ENCODE assay signal across 14 cellular contexts in genomic region chr13:76331948-76332712, GRCh38.
DNase-seq lines count a peak whose midpoint lies in the region; ATAC-seq and TF ChIP-seq lines count a peak whose summit lies in the region.
"Had no signal": no experiment of that assay in that cellular context is flagged by ENCODE, and none has a peak within 500 bp of the region (broad histone marks: within the 10 kb centered on the region; RNA-seq: fewer than 3 reads in every experiment).

No MANE protein-coding gene starts in this region.

- CTCF ChIA-PET in activated naive CD4-positive, alpha-beta T cell treated with anti-CD3 and anti-CD28 coated beads, Interleukin-2, amount 10 ng/mL, durations not matched to agents 7 days and 5 days (lab: Charles Lee): no interaction called here
- CTCF ChIA-PET in activated naive CD4-positive, alpha-beta T cell treated with anti-CD3 and anti-CD28 coated beads for 36 hours (lab: Charles Lee): no interaction called here

- H3K4me1 ChIP-seq in hepatocyte (ENCODE audit: insufficient read depth): peaks cover 8% of the 10 kb centered on the region
- peaks cover 0 to 6% (median 2%) of the 10 kb centered on the region in 4 donors for H3K4me1 ChIP-seq in upper lobe of left lung

- no peaks in the 10 kb centered on the region for H3K27me3 Mint-ChIP-seq in activated naive CD4-positive, alpha-beta T cell treated with anti-CD3 and anti-CD28 coated beads, Interleukin-2, amount 10 ng/mL, durations not matched to agents 7 days and 5 days
- peaks cover 7% of the 10 kb centered on the region for H3K27me3 Mint-ChIP-seq in activated naive CD4-positive, alpha-beta T cell treated with anti-CD3 and anti-CD28 coated beads for 36 hours (ENCODE audit: low read depth)
- H3K27me3 Mint-ChIP-seq: activated CD4-positive, alpha-beta T cell treated with anti-CD3 and anti-CD28 coated beads for 36 hours had no signal

- H3K36me3 ChIP-seq in hepatocyte (replicated peaks; ENCODE audit: insufficient read depth, low read depth): no peaks in the 10 kb centered on the region
- H3K36me3 ChIP-seq in upper lobe of left lung: no peaks in the 10 kb centered on the region
- H3K36me3 ChIP-seq: tibial artery had no signal

- DNase-seq in activated naive CD4-positive, alpha-beta T cell treated with anti-CD3 and anti-CD28 coated beads, Interleukin-2, amount 10 ng/mL, durations not matched to agents 7 days and 5 days: no peak
- DNase-seq in activated naive CD4-positive, alpha-beta T cell treated with anti-CD3 and anti-CD28 coated beads for 36 hours: no peak
- DNase-seq in astrocyte of the cerebellum (ENCODE audit: low read depth) (peak; percentile 63), hepatocyte (ENCODE audit: low spot score) (no peak), upper lobe of left lung (no peak), Ammon's horn (ENCODE audit: low spot score) (no peak), foreskin fibroblast (no peak)
- DNase-seq: activated CD4-positive, alpha-beta T cell treated with anti-CD3 and anti-CD28 coated beads for 36 hours; activated naive CD8-positive, alpha-beta T cell treated with anti-CD3 and anti-CD28 coated beads, Interleukin-2, amount 10 ng/mL, durations not matched to agents 7 days and 5 days; HCEC 1CT; stimulated activated CD4-positive, alpha-beta T cell treated with anti-CD3 and anti-CD28 coated beads, Interleukin-1b, Interleukin-23, amount 100 ng/mL, for 48 hours; tibial artery had no signal

- no peaks in the 10 kb centered on the region for H3K9me3 Mint-ChIP-seq in activated naive CD4-positive, alpha-beta T cell treated with anti-CD3 and anti-CD28 coated beads, Interleukin-2, amount 10 ng/mL, durations not matched to agents 7 days and 5 days
- no peaks in the 10 kb centered on the region for H3K9me3 Mint-ChIP-seq in activated naive CD4-positive, alpha-beta T cell treated with anti-CD3 and anti-CD28 coated beads for 36 hours
- H3K9me3 Mint-ChIP-seq: activated naive CD8-positive, alpha-beta T cell treated with anti-CD3 and anti-CD28 coated beads, Interleukin-2, amount 10 ng/mL, durations not matched to agents 7 days and 5 days; T-helper 1 cell treated with Interleukin-12 subunit alpha and Interleukin-12 subunit beta and Interleukin-4 antibody, amounts not matched to agents 30 μg/mL and 1 μg/mL, for 36 hours had no signal

- H3K36me3 Mint-ChIP-seq in activated naive CD4-positive, alpha-beta T cell treated with anti-CD3 and anti-CD28 coated beads, Interleukin-2, amount 10 ng/mL, durations not matched to agents 7 days and 5 days: no peaks in the 10 kb centered on the region
- no peaks in the 10 kb centered on the region for H3K36me3 Mint-ChIP-seq in activated naive CD4-positive, alpha-beta T cell treated with anti-CD3 and anti-CD28 coated beads for 36 hours (ENCODE audit: low read depth)
- H3K36me3 Mint-ChIP-seq: activated naive CD8-positive, alpha-beta T cell treated with anti-CD3 and anti-CD28 coated beads, Interleukin-2, amount 10 ng/mL, durations not matched to agents 7 days and 5 days had no signal

- peak overlapping the region; percentile 13 for H3K27ac ChIP-seq in hepatocyte
- H3K27ac ChIP-seq in upper lobe of left lung: peak overlapping the region in 2 of 4 donors; percentile 11 to 35
- H3K27ac ChIP-seq: tibial artery had no signal

- no peak for TF ChIP-seq CTCF in astrocyte of the cerebellum (IDR thresholded peaks at IDR 0.05; ENCODE audit: low read depth, low read length, missing control alignments)
- no peak for TF ChIP-seq CTCF in hepatocyte (IDR thresholded peaks at IDR 0.05; ENCODE audit: poor library complexity)
- no peak for TF ChIP-seq CTCF in upper lobe of left lung (IDR thresholded peaks at IDR 0.05)
- TF ChIP-seq CTCF in foreskin fibroblast (IDR thresholded peaks at IDR 0.05; ENCODE audit: low read depth, low read length): no peak

- intact Hi-C loops in activated naive CD4-positive, alpha-beta T cell treated with anti-CD3 and anti-CD28 coated beads for 36 hours (cut with micrococcal nuclease): no loop called here

- H3K4me3 ChIP-seq in astrocyte of the cerebellum (ENCODE audit: low read depth, low read length): no peak overlapping the region
- no peak overlapping the region for H3K4me3 ChIP-seq in hepatocyte
- H3K4me3 ChIP-seq in upper lobe of left lung: no peak overlapping the region
- H3K4me3 ChIP-seq in foreskin fibroblast (ENCODE audit: low read depth in 1 of 2, low read length in 2 of 2): no peak overlapping the region
- H3K4me3 ChIP-seq: tibial artery had no signal

- H3K4me2 ChIP-seq in hepatocyte: no peak overlapping the region

- no peaks in the 10 kb centered on the region for H3K79me2 ChIP-seq in hepatocyte

- no peaks in the 10 kb centered on the region for H3K9me2 ChIP-seq in hepatocyte (replicated peaks; ENCODE audit: insufficient read depth)

- H3K27ac Mint-ChIP-seq in activated naive CD4-positive, alpha-beta T cell treated with anti-CD3 and anti-CD28 coated beads, Interleukin-2, amount 10 ng/mL, durations not matched to agents 7 days and 5 days: peak overlapping the region; percentile 8
- no peak overlapping the region for H3K27ac Mint-ChIP-seq in activated naive CD4-positive, alpha-beta T cell treated with anti-CD3 and anti-CD28 coated beads for 36 hours
- H3K27ac Mint-ChIP-seq: activated CD4-positive, alpha-beta T cell treated with anti-CD3 and anti-CD28 coated beads for 36 hours; activated naive CD8-positive, alpha-beta T cell treated with anti-CD3 and anti-CD28 coated beads, Interleukin-2, amount 10 ng/mL, durations not matched to agents 7 days and 5 days; T-helper 1 cell treated with Interleukin-12 subunit alpha and Interleukin-12 subunit beta and Interleukin-4 antibody, amounts not matched to agents 30 μg/mL and 1 μg/mL, for 36 hours had no signal

- no peak for TF ChIP-seq POLR2A in upper lobe of left lung (IDR thresholded peaks at IDR 0.05)

- peak overlapping the region; percentile 19 for H2AFZ ChIP-seq in hepatocyte

- TF ChIP-seq EP300 in upper lobe of left lung (IDR thresholded peaks at IDR 0.05): no peak

- H3K27me3 ChIP-seq in hepatocyte (no peaks in the 10 kb centered on the region), upper lobe of left lung (no peaks in the 10 kb centered on the region)
- H3K27me3 ChIP-seq: tibial artery had no signal

- ATAC-seq in upper lobe of left lung (ENCODE audit: low FRiP score in 2 of 2) (peak; percentile 23 to 51), GM21737 (IDR thresholded peaks at IDR 0.05; ENCODE audit: unreplicated experiment) (no peak)
- ATAC-seq: activated CD4-positive, alpha-beta T cell treated with anti-CD3 and anti-CD28 coated beads for 36 hours had no signal

- in situ Hi-C loops in astrocyte of the cerebellum (cut with HindIII; ENCODE audit: low sequenced_read_pairs): no loop called here

- whole genome bisulfite sequencing in hepatocyte (ENCODE audit: low lambda C conversion rate, missing lambda C conversion rate): 38% methylated on average over 1 of the region's 1 CpG
- WGBS in upper lobe of left lung, 2 donors: 13 to 17% methylated on average over 1 of the region's 1 CpG

- H3K4me1 Mint-ChIP-seq in activated naive CD4-positive, alpha-beta T cell treated with anti-CD3 and anti-CD28 coated beads, Interleukin-2, amount 10 ng/mL, durations not matched to agents 7 days and 5 days: no peaks in the 10 kb centered on the region
- no peaks in the 10 kb centered on the region for H3K4me1 Mint-ChIP-seq in activated naive CD4-positive, alpha-beta T cell treated with anti-CD3 and anti-CD28 coated beads for 36 hours (ENCODE audit: low read depth)
- H3K4me1 Mint-ChIP-seq: activated CD4-positive, alpha-beta T cell treated with anti-CD3 and anti-CD28 coated beads for 36 hours; activated naive CD8-positive, alpha-beta T cell treated with anti-CD3 and anti-CD28 coated beads, Interleukin-2, amount 10 ng/mL, durations not matched to agents 7 days and 5 days had no signal

- no peak overlapping the region for H3K4me3 Mint-ChIP-seq in activated naive CD4-positive, alpha-beta T cell treated with anti-CD3 and anti-CD28 coated beads, Interleukin-2, amount 10 ng/mL, durations not matched to agents 7 days and 5 days
- H3K4me3 Mint-ChIP-seq in activated naive CD4-positive, alpha-beta T cell treated with anti-CD3 and anti-CD28 coated beads for 36 hours: no peak overlapping the region
- H3K4me3 Mint-ChIP-seq: activated CD4-positive, alpha-beta T cell treated with anti-CD3 and anti-CD28 coated beads for 36 hours; activated naive CD8-positive, alpha-beta T cell treated with anti-CD3 and anti-CD28 coated beads, Interleukin-2, amount 10 ng/mL, durations not matched to agents 7 days and 5 days; T-helper 1 cell treated with Interleukin-12 subunit alpha and Interleukin-12 subunit beta and Interleukin-4 antibody, amounts not matched to agents 30 μg/mL and 1 μg/mL, for 36 hours had no signal

- no peaks in the 10 kb centered on the region for H4K20me1 ChIP-seq in hepatocyte (ENCODE audit: insufficient read depth, poor library complexity, severe bottlenecking)

- no peaks in the 10 kb centered on the region for H3K9me3 ChIP-seq in hepatocyte (ENCODE audit: low read depth)
- no peaks in the 10 kb centered on the region for H3K9me3 ChIP-seq in upper lobe of left lung
- H3K9me3 ChIP-seq: tibial artery had no signal
